Comparison of ENCODE assay signal across 22 cellular contexts in genomic region chr18:64993695-64994094, GRCh38.
DNase-seq lines count a peak whose midpoint lies in the region; ATAC-seq, FAIRE-seq and TF ChIP-seq lines count a peak whose summit lies in the region.
"Had no signal": no experiment of that assay in that cellular context is flagged by ENCODE, and none has a peak within 500 bp of the region (broad histone marks: within the 10 kb centered on the region; RNA-seq: fewer than 3 reads in every experiment).

No MANE protein-coding gene starts in this region.

- no peaks in the 10 kb centered on the region; the same call in 1 of the 2 replicates for H3K79me2 ChIP-seq in OCI-LY1 (ENCODE audit: insufficient read depth, low read length)

- no peak overlapping the region for H2AFZ ChIP-seq in OCI-LY1 (ENCODE audit: low read length)

- ATAC-seq in GM18868 (IDR thresholded peaks at IDR 0.05; ENCODE audit: unreplicated experiment), result peak; percentile 42
- ATAC-seq in right cardiac atrium, result peak; percentile 46 to 64
- ATAC-seq: effector memory CD8-positive, alpha-beta T cell; right lobe of liver; stimulated activated memory B cell treated with anti-CD40 and anti-IgM and Interleukin-4, amounts not matched to agents 10 μg/mL and 1 μg/mL and 100 μg/mL, for 72 hours had no signal

- H3K9me2 ChIP-seq in OCI-LY1 (ENCODE audit: low read depth, low read length), result no peaks in the 10 kb centered on the region

- no peaks in the 10 kb centered on the region for H4K20me1 ChIP-seq in OCI-LY1 (ENCODE audit: insufficient read depth, low read length)

- intact Hi-C loops in Calu3 (cut with micrococcal nuclease; ENCODE audit: unreplicated experiment), result no loop called here
- intact Hi-C loops in right cardiac atrium (cut with DNase I), result no loop called here
- intact Hi-C loops in sigmoid colon (cut with DNase I), result no loop called here

- no peak overlapping the region for H3K27ac Mint-ChIP-seq in Calu3 (ENCODE audit: unreplicated experiment)
- H3K27ac Mint-ChIP-seq: CD8-positive, alpha-beta memory T cell; effector memory CD8-positive, alpha-beta T cell; stimulated activated memory B cell treated with anti-CD40 and anti-IgM and Interleukin-4, amounts not matched to agents 10 μg/mL and 1 μg/mL and 100 μg/mL, for 72 hours had no signal

- no peaks in the 10 kb centered on the region for H3K4me1 Mint-ChIP-seq in Calu3 (ENCODE audit: low read depth, unreplicated experiment)
- H3K4me1 Mint-ChIP-seq: CD8-positive, alpha-beta memory T cell; stimulated activated memory B cell treated with anti-CD40 and anti-IgM and Interleukin-4, amounts not matched to agents 10 μg/mL and 1 μg/mL and 100 μg/mL, for 72 hours had no signal

- H3K27ac ChIP-seq in OCI-LY1 (ENCODE audit: low read depth, low read length, poor library complexity, severe bottlenecking) (no peak overlapping the region), right cardiac atrium (ENCODE audit: low read length) (no peak overlapping the region), sigmoid colon (no peak overlapping the region)
- H3K27ac ChIP-seq: right lobe of liver, tibial artery had no signal

- H3K36me3 Mint-ChIP-seq in Calu3 (ENCODE audit: insufficient read depth, unreplicated experiment), result no peaks in the 10 kb centered on the region
- H3K36me3 Mint-ChIP-seq: CD8-positive, alpha-beta memory T cell; stimulated activated memory B cell treated with anti-CD40 and anti-IgM and Interleukin-4, amounts not matched to agents 10 μg/mL and 1 μg/mL and 100 μg/mL, for 72 hours had no signal

- H3K9ac ChIP-seq in OCI-LY1 (ENCODE audit: low read length), result no peak overlapping the region

- TF ChIP-seq CTCF in Calu3 (IDR thresholded peaks at IDR 0.05; ENCODE audit: unreplicated experiment) (no peak), OCI-LY1 (IDR thresholded peaks at IDR 0.05; ENCODE audit: low read length) (no peak), sigmoid colon (IDR thresholded peaks at IDR 0.05) (no peak)

- WGBS in right cardiac atrium, result 54% methylated on average over 3 of the region's 3 CpGs
- 81 to 82% methylated on average over 3 of the region's 3 CpGs for WGBS in sigmoid colon, 2 donors

- H3K4me3 ChIP-seq in OCI-LY1 (ENCODE audit: low read depth, low read length, poor library complexity, severe bottlenecking) (no peak overlapping the region), right cardiac atrium (ENCODE audit: low read length) (no peak overlapping the region), sigmoid colon (no peak overlapping the region)
- H3K4me3 ChIP-seq: right lobe of liver, tibial artery had no signal

- BruUV-seq in Calu3 (replicated peaks; lab: Mats Ljungman, UMichigan), result no TSS peak

- H3K4me1 ChIP-seq in OCI-LY1 (ENCODE audit: insufficient read depth, low read length, severe bottlenecking), result no peaks in the 10 kb centered on the region
- no peaks in the 10 kb centered on the region for H3K4me1 ChIP-seq in right cardiac atrium (ENCODE audit: control insufficient read depth, insufficient read depth, low read length)
- no peaks in the 10 kb centered on the region for H3K4me1 ChIP-seq in sigmoid colon
- H3K4me1 ChIP-seq: right lobe of liver, tibial artery had no signal

- TF ChIP-seq POLR2A in sigmoid colon (IDR thresholded peaks at IDR 0.05), result no peak

- H3K36me3 ChIP-seq in OCI-LY1 (ENCODE audit: insufficient read depth, low read length), result no peaks in the 10 kb centered on the region
- H3K36me3 ChIP-seq in sigmoid colon, result no peaks in the 10 kb centered on the region
- H3K36me3 ChIP-seq: right lobe of liver, tibial artery had no signal

- H3K4me2 ChIP-seq in OCI-LY1 (ENCODE audit: low read length), result peak overlapping the region; percentile 35; the same call in 1 of the 2 replicates

- no peak for TF ChIP-seq EP300 in sigmoid colon (IDR thresholded peaks at IDR 0.05)

- CTCF ChIA-PET in Calu3 (lab: Charles Lee), result interaction anchor here (1.2 kb wide), 1 partner anchor 8 kb away, joined by 3 read pairs; no protein-coding TSS in a partner anchor

- no peaks in the 10 kb centered on the region for H3K27me3 ChIP-seq in OCI-LY1 (ENCODE audit: insufficient read depth, low read length)
- no peaks in the 10 kb centered on the region for H3K27me3 ChIP-seq in right cardiac atrium (ENCODE audit: control insufficient read depth, insufficient read depth)
- H3K27me3 ChIP-seq in sigmoid colon, result no peaks in the 10 kb centered on the region
- H3K27me3 ChIP-seq: right lobe of liver, tibial artery had no signal

- no peaks in the 10 kb centered on the region for H3K27me3 Mint-ChIP-seq in Calu3 (ENCODE audit: unreplicated experiment)
- H3K27me3 Mint-ChIP-seq: effector memory CD8-positive, alpha-beta T cell; stimulated activated memory B cell treated with anti-CD40 and anti-IgM and Interleukin-4, amounts not matched to agents 10 μg/mL and 1 μg/mL and 100 μg/mL, for 72 hours had no signal

- no peaks in the 10 kb centered on the region for H3F3A ChIP-seq in OCI-LY1 (ENCODE audit: insufficient read depth, low read length)

- FAIRE-seq in RCC 7860 (lab: Jason Lieb, UNC), result no peak
- FAIRE-seq: GM18507, H54 had no signal

- no peak for DNase-seq in Calu3
- DNase-seq in right cardiac atrium, result no peak
- DNase-seq in RCC 7860 (ENCODE audit: low spot score), result no peak
- DNase-seq in T-helper 2 cell, result no peak
- no peak for DNase-seq in sigmoid colon
- no peak for DNase-seq in T1000 (lab: John Stamatoyannopoulos, UW)
- DNase-seq: activated CD4-positive, alpha-beta T cell treated with anti-CD3 and anti-CD28 coated beads, Interleukin-2, amount 50 U/mL, for 1 hour; activated naive CD4-positive, alpha-beta T cell treated with anti-CD3 and anti-CD28 coated beads, Interleukin-2, amount 50 U/mL, for 16 hours; activated T-cell treated with anti-CD3 and anti-CD28 coated beads, Interleukin-2, amount 50 U/mL, for 1 hour; CD8-positive, alpha-beta memory T cell; effector memory CD8-positive, alpha-beta T cell; NCI-H1436 treated with DMSO at 0.1 percent for 48 hours; NCI-H774; occipital lobe; right lobe of liver; SW 1271; tibial artery had no signal

- no peaks in the 10 kb centered on the region for H3K9me3 ChIP-seq in OCI-LY1 (ENCODE audit: low read length)
- no peaks in the 10 kb centered on the region for H3K9me3 ChIP-seq in right cardiac atrium (ENCODE audit: control insufficient read depth, low read length)
- no peaks in the 10 kb centered on the region for H3K9me3 ChIP-seq in sigmoid colon
- H3K9me3 ChIP-seq: right lobe of liver, tibial artery had no signal

- peaks cover 2% of the 10 kb centered on the region for H3K9me3 Mint-ChIP-seq in Calu3 (ENCODE audit: low read depth, unreplicated experiment)
- H3K9me3 Mint-ChIP-seq: stimulated activated memory B cell treated with anti-CD40 and anti-IgM and Interleukin-4, amounts not matched to agents 10 μg/mL and 1 μg/mL and 100 μg/mL, for 72 hours had no signal

- peak overlapping the region; percentile 50 for H3K4me3 Mint-ChIP-seq in Calu3 (ENCODE audit: low read depth, unreplicated experiment)
- H3K4me3 Mint-ChIP-seq: CD8-positive, alpha-beta memory T cell; effector memory CD8-positive, alpha-beta T cell; stimulated activated memory B cell treated with anti-CD40 and anti-IgM and Interleukin-4, amounts not matched to agents 10 μg/mL and 1 μg/mL and 100 μg/mL, for 72 hours had no signal
